Comparison of ENCODE assay signal across 8 cellular contexts in the genomic region with DNA sequence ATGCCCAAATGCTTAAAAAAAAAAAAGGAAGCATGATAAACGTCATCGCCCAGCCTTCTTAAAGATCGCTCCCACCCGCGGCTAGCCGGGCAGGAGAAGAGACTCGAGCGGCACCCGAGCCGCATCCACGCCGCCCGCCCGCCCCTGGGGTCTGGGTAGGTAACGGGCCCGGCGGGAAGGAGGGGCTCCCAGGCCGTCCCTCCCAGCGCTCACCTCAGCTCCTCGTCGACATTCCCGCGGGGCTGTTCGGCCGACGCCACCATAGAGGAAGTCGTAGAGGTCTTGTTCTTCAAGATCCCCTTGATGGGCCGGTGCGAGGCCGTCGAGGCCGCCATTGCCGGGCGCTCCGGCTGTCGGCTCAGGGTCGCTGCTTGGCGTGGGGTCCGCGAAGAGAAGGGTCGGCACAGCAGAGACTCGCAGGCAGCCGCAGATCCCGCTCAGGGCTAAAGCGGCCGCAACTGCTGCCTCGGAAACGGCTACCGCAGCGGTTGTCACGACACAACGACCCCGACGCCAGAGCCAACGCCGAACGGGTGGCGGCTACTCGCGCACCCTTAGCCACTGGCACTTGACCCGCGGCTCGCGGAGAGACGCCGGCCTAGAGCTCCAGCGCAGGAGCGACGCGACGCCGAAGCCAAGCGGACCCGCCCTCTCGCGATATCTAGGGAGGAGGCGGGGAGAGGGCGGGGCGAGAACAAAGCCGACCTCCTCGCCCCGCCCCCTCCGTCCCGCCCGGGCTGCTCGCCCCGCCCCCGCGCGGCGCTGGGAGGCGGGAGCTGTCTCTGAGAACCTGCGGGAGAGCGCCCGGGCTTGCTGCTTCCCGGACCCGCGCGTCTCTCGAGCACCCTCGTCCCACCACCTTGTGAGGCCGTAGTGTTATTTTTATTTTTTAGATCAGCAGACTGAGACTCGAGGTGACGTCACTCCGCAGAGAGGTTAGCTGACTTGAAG. TPM values are rescaled to one million over a fixed set of nuclear protein-coding genes. Genes with fewer than 3 reads are reported as not detected.
DNase-seq lines count a peak whose midpoint lies in the region; ATAC-seq, FAIRE-seq and TF ChIP-seq lines count a peak whose summit lies in the region.

A gene (minus strand): TSS at position 635 of the 951 bp plus-strand sequence. CDS start 300 bp downstream, at position 335.

- H3K27ac ChIP-seq in angular gyrus (ENCODE audit: low read depth, low read length): peak within 1 kb of the TSS; percentile 72

- intact Hi-C loops in left ventricle myocardium superior (cut with micrococcal nuclease): no loop called here

- TF ChIP-seq POLR2A in GM15510 (IDR thresholded peaks at IDR 0.05; ENCODE audit: borderline replicate concordance, extremely low read depth, insufficient read length): peak; percentile 98

- no peak for FAIRE-seq in urothelium cell line (lab: Jason Lieb, UNC)

- ATAC-seq in HG02884 (IDR thresholded peaks at IDR 0.05; ENCODE audit: unreplicated experiment) (peak; percentile 65), left ventricle myocardium superior (peak; percentile 94)

- DNase-seq in NCI-H1694 (lab: John Stamatoyannopoulos, UW) (peak; percentile 71), T-helper 2 cell (peak; percentile 82 to 94 (median 89)), left ventricle myocardium superior (peak; percentile 96), pulmonary artery endothelial cell (ENCODE audit: low read depth, low spot score) (peak; percentile 57), urothelium cell line (ENCODE audit: low spot score) (peak; percentile 93)

RNA-seq across cellular contexts. Expression of the gene that starts here (rescaled TPM):
- total RNA-seq in left ventricle myocardium superior: 33.7 TPM
- total RNA-seq in pulmonary artery endothelial cell: 77.8 and 168 TPM in 2 replicates

Comparison
In these comparisons a context has a peak if more than half of its experiments do, and no peak if none do; other contexts are left out.
1. Peak in every context shown above with its lines: DNase-seq, ATAC-seq and H3K27ac ChIP-seq.